In genomic region chr10:8319704-8320103, GRCh38 we compare ENCODE assay signal across 20 cellular contexts.
"Had no signal": no experiment of that assay in that cellular context is flagged by ENCODE, and none has a peak within 500 bp of the region (broad histone marks: within the 10 kb centered on the region; RNA-seq: fewer than 3 reads in every experiment).

No MANE protein-coding gene starts in this region.

- H3K36me3 Mint-ChIP-seq: natural killer cell; stimulated activated memory B cell treated with anti-CD40 and anti-IgM and Interleukin-4, amounts not matched to agents 10 μg/mL and 1 μg/mL and 100 μg/mL, for 72 hours had no signal

- H3K4me3 ChIP-seq: lower lobe of right lung, prostate gland, right atrium auricular region, testis, tibial artery, upper lobe of left lung had no signal

- H3K27me3 ChIP-seq: right atrium auricular region, testis, tibial artery, upper lobe of left lung had no signal

- H3K4me3 Mint-ChIP-seq: effector memory CD8-positive, alpha-beta T cell; immature natural killer cell; natural killer cell; stimulated activated memory B cell treated with anti-CD40 and anti-IgM and Interleukin-4, amounts not matched to agents 10 μg/mL and 1 μg/mL and 100 μg/mL, for 72 hours had no signal

- ATAC-seq: effector memory CD8-positive, alpha-beta T cell; left ventricle myocardium superior; lower lobe of right lung; natural killer cell; sciatic nerve; stimulated activated memory B cell treated with anti-CD40 and anti-IgM and Interleukin-4, amounts not matched to agents 10 μg/mL and 1 μg/mL and 100 μg/mL, for 72 hours; stimulated activated naive CD8-positive, alpha-beta T cell treated with anti-CD3 and anti-CD28 coated beads, Interleukin-15, Interleukin-2, amounts not matched to agents 100 U/mL and 50 U/mL, for 24 hours had no signal

- DNase-seq: cortex of kidney; effector memory CD8-positive, alpha-beta T cell; hypothalamus; immature natural killer cell; islet precursor cell; kidney glomerular epithelial cell; left ventricle myocardium superior; lower lobe of right lung; natural killer cell; nucleus accumbens; stimulated activated CD4-positive, alpha-beta T cell treated with anti-CD3 and anti-CD28 coated beads, Interleukin-4, amount 100 ng/mL, for 4 hours; stimulated activated naive CD8-positive, alpha-beta T cell treated with anti-CD3 and anti-CD28 coated beads, Interleukin-15, Interleukin-2, amounts not matched to agents 100 U/mL and 50 U/mL, for 24 hours; substantia nigra; testis; tibial artery; upper lobe of left lung had no signal

- H3K4me1 ChIP-seq: lower lobe of right lung, prostate gland, right atrium auricular region, testis, tibial artery, upper lobe of left lung had no signal

- H3K27ac Mint-ChIP-seq: effector memory CD8-positive, alpha-beta T cell; immature natural killer cell; natural killer cell; stimulated activated memory B cell treated with anti-CD40 and anti-IgM and Interleukin-4, amounts not matched to agents 10 μg/mL and 1 μg/mL and 100 μg/mL, for 72 hours had no signal

- H3K9me3 ChIP-seq: lower lobe of right lung, prostate gland, right atrium auricular region, testis, tibial artery, upper lobe of left lung had no signal

- H3K4me1 Mint-ChIP-seq: immature natural killer cell; natural killer cell; stimulated activated memory B cell treated with anti-CD40 and anti-IgM and Interleukin-4, amounts not matched to agents 10 μg/mL and 1 μg/mL and 100 μg/mL, for 72 hours had no signal

- H3K27ac ChIP-seq: lower lobe of right lung, prostate gland, right atrium auricular region, testis, tibial artery, upper lobe of left lung had no signal

- H3K9me3 Mint-ChIP-seq: effector memory CD8-positive, alpha-beta T cell; immature natural killer cell; natural killer cell; stimulated activated memory B cell treated with anti-CD40 and anti-IgM and Interleukin-4, amounts not matched to agents 10 μg/mL and 1 μg/mL and 100 μg/mL, for 72 hours had no signal

- H3K36me3 ChIP-seq: lower lobe of right lung, prostate gland, right atrium auricular region, tibial artery, upper lobe of left lung had no signal
